Comparison of ENCODE assay signal across 30 cellular contexts in the genomic region with DNA sequence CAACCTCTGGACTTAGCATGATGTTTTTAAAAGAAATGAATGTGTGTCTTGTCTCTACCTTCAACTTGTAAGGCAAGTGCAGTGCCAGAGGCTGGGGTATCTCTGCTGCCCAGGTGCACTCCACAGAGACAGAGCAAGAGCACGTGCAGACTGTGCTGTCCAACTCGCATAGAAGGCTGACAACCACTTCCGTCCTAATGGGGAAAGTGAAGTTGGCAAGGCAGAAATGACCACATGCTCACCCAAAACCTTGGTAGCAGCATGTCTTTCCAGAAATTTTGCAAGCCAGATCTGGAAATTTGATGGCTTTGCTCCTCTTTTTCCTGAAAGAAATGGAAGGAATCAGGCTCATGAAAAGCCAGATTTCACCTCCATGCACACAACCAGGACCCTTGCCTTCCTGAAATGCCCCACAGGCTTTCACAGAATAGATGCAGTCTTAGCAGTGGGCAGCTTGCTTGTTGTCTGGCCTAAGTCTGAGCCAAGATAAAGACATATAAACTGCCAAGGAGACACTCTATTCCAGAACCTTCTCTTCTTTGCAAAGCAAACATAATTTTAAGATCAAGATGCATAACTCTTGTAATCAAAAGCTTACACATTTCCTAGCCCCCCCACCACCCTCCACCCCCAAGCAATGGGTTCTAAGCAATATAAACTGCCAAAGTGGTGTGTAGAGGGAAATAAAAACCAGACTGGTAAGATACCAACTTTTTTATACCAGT. TPM values are rescaled to one million over a fixed set of nuclear protein-coding genes. Genes with fewer than 3 reads are reported as not detected.
"Had no signal": no experiment of that assay in that cellular context is flagged by ENCODE, and none has a peak within 500 bp of the region (broad histone marks: within the 10 kb centered on the region; RNA-seq: fewer than 3 reads in every experiment).

No MANE protein-coding gene starts in this region.

- ATAC-seq: activated CD4-positive, alpha-beta T cell treated with anti-CD3 and anti-CD28 coated beads for 36 hours; activated CD8-positive, alpha-beta memory T cell treated with anti-CD3 and anti-CD28 coated beads, Interleukin-2, amount 10 ng/mL, durations not matched to agents 7 days and 5 days; activated CD8-positive, alpha-beta T cell treated with anti-CD3 and anti-CD28 coated beads, Interleukin-2, amount 10 ng/mL, durations not matched to agents 7 days and 5 days; effector memory CD8-positive, alpha-beta T cell; gastroesophageal sphincter; naive thymus-derived CD4-positive, alpha-beta T cell; pancreas had no signal

- H3K9me3 ChIP-seq: pancreas, right atrium auricular region, vagina had no signal

- H3K4me3 ChIP-seq: adrenal gland, gastroesophageal sphincter, hepatocyte, pancreas, right atrium auricular region, vagina had no signal

- H3K36me3 ChIP-seq: adrenal gland, gastroesophageal sphincter, pancreas, right atrium auricular region, vagina had no signal

- H3K27ac Mint-ChIP-seq: activated CD4-positive, alpha-beta T cell treated with anti-CD3 and anti-CD28 coated beads for 36 hours; activated CD8-positive, alpha-beta memory T cell treated with anti-CD3 and anti-CD28 coated beads, Interleukin-2, amount 10 ng/mL, durations not matched to agents 7 days and 5 days; activated CD8-positive, alpha-beta T cell treated with anti-CD3 and anti-CD28 coated beads, Interleukin-2, amount 10 ng/mL, durations not matched to agents 7 days and 5 days; activated naive CD8-positive, alpha-beta T cell treated with anti-CD3 and anti-CD28 coated beads for 36 hours; activated T-helper 2 cell treated with anti-CD3 and anti-CD28 coated beads, Interferon-gamma antibody, Interleukin-2, Interleukin-4, amounts not matched to agents 10 μg/mL and 5 μg/mL and 100 μg/mL, durations not matched to agents 14 hours and 24 hours and 36 hours; brain; effector memory CD8-positive, alpha-beta T cell; memory B cell; naive thymus-derived CD4-positive, alpha-beta T cell; T-helper 2 cell treated with Interferon-gamma antibody and Interleukin-4, amounts not matched to agents 5 μg/mL and 100 μg/mL, for 36 hours had no signal

- H2AFZ ChIP-seq: hepatocyte had no signal

- H3K36me3 Mint-ChIP-seq: activated CD8-positive, alpha-beta memory T cell treated with anti-CD3 and anti-CD28 coated beads, Interleukin-2, amount 10 ng/mL, durations not matched to agents 7 days and 5 days; activated naive CD8-positive, alpha-beta T cell treated with anti-CD3 and anti-CD28 coated beads for 36 hours; brain; memory B cell; naive thymus-derived CD4-positive, alpha-beta T cell had no signal

- H3K4me2 ChIP-seq: hepatocyte had no signal

- H3K4me3 Mint-ChIP-seq: activated CD4-positive, alpha-beta T cell treated with anti-CD3 and anti-CD28 coated beads for 36 hours; activated CD8-positive, alpha-beta memory T cell treated with anti-CD3 and anti-CD28 coated beads, Interleukin-2, amount 10 ng/mL, durations not matched to agents 7 days and 5 days; activated CD8-positive, alpha-beta T cell treated with anti-CD3 and anti-CD28 coated beads, Interleukin-2, amount 10 ng/mL, durations not matched to agents 7 days and 5 days; activated naive CD8-positive, alpha-beta T cell treated with anti-CD3 and anti-CD28 coated beads for 36 hours; brain; effector memory CD8-positive, alpha-beta T cell; memory B cell; naive thymus-derived CD4-positive, alpha-beta T cell; neural crest cell; T-helper 2 cell treated with Interferon-gamma antibody and Interleukin-4, amounts not matched to agents 5 μg/mL and 100 μg/mL, for 36 hours had no signal

- H3K4me1 Mint-ChIP-seq: activated CD4-positive, alpha-beta T cell treated with anti-CD3 and anti-CD28 coated beads for 36 hours; activated CD8-positive, alpha-beta memory T cell treated with anti-CD3 and anti-CD28 coated beads, Interleukin-2, amount 10 ng/mL, durations not matched to agents 7 days and 5 days; activated naive CD8-positive, alpha-beta T cell treated with anti-CD3 and anti-CD28 coated beads for 36 hours; brain; memory B cell; naive thymus-derived CD4-positive, alpha-beta T cell; neural crest cell had no signal

- H3K4me1 ChIP-seq: right atrium auricular region had no signal

- H3K9me3 Mint-ChIP-seq: activated naive CD8-positive, alpha-beta T cell treated with anti-CD3 and anti-CD28 coated beads for 36 hours; activated T-helper 2 cell treated with anti-CD3 and anti-CD28 coated beads, Interferon-gamma antibody, Interleukin-2, Interleukin-4, amounts not matched to agents 10 μg/mL and 5 μg/mL and 100 μg/mL, durations not matched to agents 14 hours and 24 hours and 36 hours; effector memory CD8-positive, alpha-beta T cell; memory B cell; T-helper 2 cell treated with Interferon-gamma antibody and Interleukin-4, amounts not matched to agents 5 μg/mL and 100 μg/mL, for 36 hours had no signal

- H3K27ac ChIP-seq: adrenal gland, gastroesophageal sphincter, hepatocyte, pancreas, right atrium auricular region, vagina had no signal

- DNase-seq: activated CD4-positive, alpha-beta T cell treated with anti-CD3 and anti-CD28 coated beads for 36 hours; activated CD4-positive, CD25-positive, alpha-beta regulatory T cell; activated CD8-positive, alpha-beta memory T cell treated with anti-CD3 and anti-CD28 coated beads, Interleukin-2, amount 10 ng/mL, durations not matched to agents 7 days and 5 days; activated CD8-positive, alpha-beta T cell treated with anti-CD3 and anti-CD28 coated beads, Interleukin-2, amount 10 ng/mL, durations not matched to agents 7 days and 5 days; activated naive CD8-positive, alpha-beta T cell treated with anti-CD3 and anti-CD28 coated beads for 36 hours; activated T-cell treated with anti-CD3 and anti-CD28 coated beads, Interleukin-2, amount 50 U/mL, for 48 hours; adrenal gland; aorta; cortex of kidney; effector memory CD8-positive, alpha-beta T cell; erythroblast; islet precursor cell; midbrain; naive thymus-derived CD4-positive, alpha-beta T cell; nucleus accumbens; pancreas; stimulated activated CD4-positive, alpha-beta T cell treated with anti-CD3 and anti-CD28 coated beads, Interleukin-15, amount 100 ng/mL, for 24 hours; stimulated activated CD4-positive, alpha-beta T cell treated with anti-CD3 and anti-CD28 coated beads, Interleukin-2, amount 100 ng/mL, for 24 hours; stimulated activated naive CD4-positive, alpha-beta T cell treated with Interleukin-2 at 50 U/mL for 16 hours; T-helper 1 cell; trophoblast cell had no signal

- H3K27me3 ChIP-seq: adrenal gland, gastroesophageal sphincter, hepatocyte, pancreas, right atrium auricular region, vagina had no signal

RNA-seq across cellular contexts. Expression of gene SLC22A3, which starts 26.8 kb away (rescaled TPM):
- total RNA-seq: activated CD4-positive, alpha-beta T cell treated with anti-CD3 and anti-CD28 coated beads for 36 hours; activated CD8-positive, alpha-beta memory T cell treated with anti-CD3 and anti-CD28 coated beads, Interleukin-2, amount 10 ng/mL, durations not matched to agents 7 days and 5 days; activated CD8-positive, alpha-beta T cell treated with anti-CD3 and anti-CD28 coated beads, Interleukin-2, amount 10 ng/mL, durations not matched to agents 7 days and 5 days; activated naive CD8-positive, alpha-beta T cell treated with anti-CD3 and anti-CD28 coated beads for 36 hours; activated T-helper 2 cell treated with anti-CD3 and anti-CD28 coated beads, Interferon-gamma antibody, Interleukin-2, Interleukin-4, amounts not matched to agents 10 μg/mL and 5 μg/mL and 100 μg/mL, durations not matched to agents 14 hours and 24 hours and 36 hours; naive thymus-derived CD4-positive, alpha-beta T cell had no signal
